ENCODE assay signal across 8 cellular contexts in genomic region chr16:2339521-2340484, GRCh38. TPM values are rescaled to one million over a fixed set of nuclear protein-coding genes. Genes with fewer than 3 reads are reported as not detected.
A peak's percentile ranks its signal among the peaks of the same experiment; 100 is the strongest.
DNase-seq lines count a peak whose midpoint lies in the region; ATAC-seq and TF ChIP-seq lines count a peak whose summit lies in the region.

No MANE protein-coding gene starts in this region.

- H3F3A ChIP-seq in neural cell (ENCODE audit: insufficient read depth, low read length, poor library complexity, severe bottlenecking): no peaks in the 10 kb centered on the region

- TF ChIP-seq RAD21 in neural cell (conservative IDR thresholded peaks at IDR 0.05): no peak

- H4K20me1 ChIP-seq in neural cell (ENCODE audit: insufficient read depth): no peaks in the 10 kb centered on the region

- H3K9me2 ChIP-seq in neural cell (ENCODE audit: insufficient read depth, low read length): no peaks in the 10 kb centered on the region

- peak overlapping the region; percentile 83 for H3K9ac ChIP-seq in neural cell (ENCODE audit: low read length)

- H3K27ac ChIP-seq in neural cell (ENCODE audit: low read length): peak overlapping the region; percentile 72
- H3K27ac ChIP-seq in upper lobe of left lung: peak overlapping the region; percentile 63 to 82 (median 80)

- TF ChIP-seq EP300 in neural cell (conservative IDR thresholded peaks at IDR 0.05; ENCODE audit: poor library complexity, severe bottlenecking) (no peak), upper lobe of left lung (IDR thresholded peaks at IDR 0.05) (no peak)

- in situ Hi-C loops in GM13977 (cut with MboI; ENCODE audit: low pct_unique_long_range_greater_than_20kb, low sequenced_read_pairs, unreplicated experiment): no loop called here

- H3K27me3 ChIP-seq in neural cell (ENCODE audit: insufficient read depth, low read depth, low read length) (no peaks in the 10 kb centered on the region), upper lobe of left lung (no peaks in the 10 kb centered on the region)

- 11 to 12% methylated on average over 21 to 48 of the region's 98 CpGs for WGBS in upper lobe of left lung, 2 donors

- no peaks in the 10 kb centered on the region for H3K9me3 ChIP-seq in neural cell (ENCODE audit: low read length)
- no peaks in the 10 kb centered on the region for H3K9me3 ChIP-seq in upper lobe of left lung

- ATAC-seq in HG02970 (IDR thresholded peaks at IDR 0.05; ENCODE audit: low FRiP score, unreplicated experiment): peak; percentile 27
- peak; percentile 4 to 44 for ATAC-seq in upper lobe of left lung (ENCODE audit: low FRiP score in 2 of 2)

- peak overlapping the region; percentile 45 for H2AFZ ChIP-seq in neural cell (ENCODE audit: low read depth, low read length)

- TF ChIP-seq POLR2A in upper lobe of left lung (IDR thresholded peaks at IDR 0.05): peak in 1 of 4 donors; percentile 34

- TF ChIP-seq CTCF in GM13977 (IDR thresholded peaks at IDR 0.05; ENCODE audit: extremely low read depth, insufficient read depth, missing control alignments) (peak; percentile 29), fibroblast of pulmonary artery (IDR thresholded peaks at IDR 0.05; ENCODE audit: low read length, missing control alignments) (no peak), neural cell (IDR thresholded peaks at IDR 0.05; ENCODE audit: poor library complexity, severe bottlenecking) (no peak), upper lobe of left lung (IDR thresholded peaks at IDR 0.05) (no peak)

- H3K4me3 ChIP-seq in fibroblast of pulmonary artery (replicated peaks; ENCODE audit: low read depth, low read length) (peak overlapping the region; percentile 45), neural cell (ENCODE audit: low read length) (peak overlapping the region; percentile 99), upper lobe of left lung (peak overlapping the region; percentile 83 to 97 (median 86))

- peaks cover 20% of the 10 kb centered on the region for H3K79me2 ChIP-seq in neural cell (replicated peaks; ENCODE audit: insufficient read depth, low read length)

- H3K36me3 ChIP-seq in neural cell (ENCODE audit: insufficient read depth, low read length): no peaks in the 10 kb centered on the region
- H3K36me3 ChIP-seq in upper lobe of left lung: no peaks in the 10 kb centered on the region

- H3K4me2 ChIP-seq in neural cell (ENCODE audit: low read length): peak overlapping the region; percentile 76

- H3K4me1 ChIP-seq in upper lobe of left lung: peaks cover 19 to 36% (median 21%) of the 10 kb centered on the region in 4 donors

- DNase-seq in A172 (ENCODE audit: low spot score) (peak; percentile 8), GM13977 (ENCODE audit: low spot score) (peak; percentile 62), NCI-H69 (lab: John Stamatoyannopoulos, UW) (peak; percentile 90), fibroblast of pulmonary artery (ENCODE audit: low read depth) (no peak), upper lobe of left lung (peak; percentile 64 to 91)
- DNase-seq in activated T-cell treated with anti-CD3 and anti-CD28 coated beads, Interleukin-2, amount 50 U/mL, for 1 hour: peak; percentile 64

TF ChIP-seq in neural cell, 6 proteins besides CTCF, POLR2A, EP300 and RAD21:
- TF ChIP-seq TAF1 (IDR thresholded peaks at IDR 0.05; ENCODE audit: low read depth) (no peak), SMC3 (conservative IDR thresholded peaks at IDR 0.05; ENCODE audit: poor library complexity) (peak; percentile 23), EZH2 (IDR thresholded peaks at IDR 0.05; ENCODE audit: borderline replicate concordance, insufficient read depth, low read length, poor library complexity, severe bottlenecking) (no peak), MXI1 (conservative IDR thresholded peaks at IDR 0.05; ENCODE audit: poor library complexity, severe bottlenecking) (peak; percentile 69), REST (IDR thresholded peaks at IDR 0.05; ENCODE audit: borderline replicate concordance) (no peak), POLR2AphosphoS5 (IDR thresholded peaks at IDR 0.05) (no peak)

RNA-seq across cellular contexts. Expression of gene ABCA3, which starts 0.7 kb away (rescaled TPM):
- 17.3 and 19.5 TPM in 2 replicates for total RNA-seq in A172 (2014; rRNA removed; shearing (Covaris generic))
- 30.7 and 34.1 TPM in 2 replicates for polyA plus RNA-seq in neural cell
- polyA minus RNA-seq in neural cell: 55.1 and 61.6 TPM in 2 replicates
- 100 to 1,000 TPM; 337 to 619 (median 455) TPM for total RNA-seq in upper lobe of left lung

Comparison
In these comparisons a context has a peak if more than half of its experiments do, and no peak if none do; other contexts are left out.
1. H3K4me3 ChIP-seq: peak in every context shown above with its lines; median percentile 99 in neural cell; 86 in upper lobe of left lung; 45 in fibroblast of pulmonary artery.
2. RNA of gene ABCA3, which starts 0.7 kb away (total RNA-seq): 337 to 619 TPM in upper lobe of left lung; 17.3 to 19.5 TPM in A172; every median in the first group is over 10 times any median in the second.